Comparison of ENCODE assay signal across 1 cellular context in genomic region chr12:28130625-28131598, GRCh38.
TF ChIP-seq lines count a peak whose summit lies in the region.

No MANE protein-coding gene starts in this region.

TF ChIP-seq in K562, 482 proteins besides CTCF, POLR2A, EP300 and RAD21 (continued from another document and continues in another):
- TF ChIP-seq BCLAF1 (IDR thresholded peaks at IDR 0.05; ENCODE audit: borderline replicate concordance in 1 of 2, control insufficient read depth in 1 of 2, low read depth in 2 of 2, low read length in 1 of 2) (no peak), ZBTB26 (CRISPR knock-in tag; IDR thresholded peaks at IDR 0.05) (no peak), ZNF695 (CRISPR knock-in tag; IDR thresholded peaks at IDR 0.05) (no peak), ZNF280A (IDR thresholded peaks at IDR 0.05; ENCODE audit: low read depth, partially characterized antibody) (no peak), SMARCE1 (IDR thresholded peaks at IDR 0.05) (peak; percentile 94), PKNOX1 (IDR thresholded peaks at IDR 0.05) (0 out of 2 replicates have a peak, but pooled peaks have one; percentile 24), KDM1A (IDR thresholded peaks at IDR 0.05) (peak; percentile 71 to 82; a peak in 2 of 4 replicates), SIX5 (IDR thresholded peaks at IDR 0.05; ENCODE audit: borderline replicate concordance in 1 of 2, insufficient read depth in 1 of 2, low read depth in 1 of 2, low read length in 2 of 2) (no peak), TAF1 (IDR thresholded peaks at IDR 0.05; ENCODE audit: control insufficient read depth, extremely low read depth, insufficient read depth, low read length, severe bottlenecking) (peak; percentile 43), NR1H2 (CRISPR knock-in tag; IDR thresholded peaks at IDR 0.05) (no peak), PHF8 (IDR thresholded peaks at IDR 0.05; ENCODE audit: borderline replicate concordance, low read length) (no peak), MLX (CRISPR knock-in tag; conservative IDR thresholded peaks at IDR 0.05) (no peak), FOSL1 (tag; conservative IDR thresholded peaks at IDR 0.05) (peak; percentile 98), ZNF639 (CRISPR knock-in tag; conservative IDR thresholded peaks at IDR 0.05 in 1 of 2, IDR thresholded peaks at IDR 0.05 in 1 of 2) (peak in 1 of 2 experiments; percentile 83; a peak in 2 of 4 replicates), L3MBTL2 (IDR thresholded peaks at IDR 0.05) (peak; percentile 66; the same call in 1 of the 2 replicates), RCOR1 (IDR thresholded peaks at IDR 0.05; ENCODE audit: borderline replicate concordance in 1 of 2, low read depth in 2 of 2, low read length in 2 of 2) (peak; percentile 57 to 89; a peak in 2 of 4 replicates), THAP7 (CRISPR knock-in tag; IDR thresholded peaks at IDR 0.05) (no peak), DIDO1 (tag; IDR thresholded peaks at IDR 0.05; ENCODE audit: low read depth) (no peak), ARNT (IDR thresholded peaks at IDR 0.05) (peak; percentile 71 to 86), TAL1 (IDR thresholded peaks at IDR 0.05) (peak; percentile 64; the same call in 1 of the 2 replicates), CBX2 (IDR thresholded peaks at IDR 0.05; ENCODE audit: insufficient read depth, low read length, poor library complexity, severe bottlenecking) (no peak), BMI1 (IDR thresholded peaks at IDR 0.05; ENCODE audit: low read length) (no peak), ZNF740 (CRISPR knock-in tag; IDR thresholded peaks at IDR 0.05) (no peak), ZNF740 (tag; IDR thresholded peaks at IDR 0.05) (no peak), MECOM (CRISPR knock-in tag; IDR thresholded peaks at IDR 0.05) (no peak), TFAP4 (CRISPR knock-in tag; IDR thresholded peaks at IDR 0.05; ENCODE audit: borderline replicate concordance) (no peak), XRCC5 (IDR thresholded peaks at IDR 0.05; ENCODE audit: low read depth, low read length) (0 out of 2 replicates have a peak, but pooled peaks have one; percentile 22), GTF3C2 (IDR thresholded peaks at IDR 0.05; ENCODE audit: borderline replicate concordance, extremely low read depth, insufficient read length) (no peak), NFYB (IDR thresholded peaks at IDR 0.05; ENCODE audit: extremely low read depth, insufficient read length) (no peak), CBFA2T2 (conservative IDR thresholded peaks at IDR 0.05) (peak; percentile 76), PHB2 (IDR thresholded peaks at IDR 0.05; ENCODE audit: low read depth) (no peak), ZNF408 (CRISPR knock-in tag; IDR thresholded peaks at IDR 0.05; ENCODE audit: low read depth) (no peak), ELF1 (tag; IDR thresholded peaks at IDR 0.05) (no peak), SIN3A (IDR thresholded peaks at IDR 0.05; ENCODE audit: borderline replicate concordance in 2 of 2, control insufficient read depth in 1 of 2, low read depth in 2 of 2, low read length in 2 of 2) (no peak), ZNF174 (CRISPR knock-in tag; IDR thresholded peaks at IDR 0.05) (no peak), CREM (IDR thresholded peaks at IDR 0.05; ENCODE audit: low read depth) (peak; percentile 94), RFX1 (IDR thresholded peaks at IDR 0.05) (0 out of 2 replicates have a peak, but pooled peaks have one; percentile 6), JUNB (CRISPR knock-in tag; conservative IDR thresholded peaks at IDR 0.05) (no peak), ZHX1 (conservative IDR thresholded peaks at IDR 0.05; ENCODE audit: low read length) (no peak), NBN (IDR thresholded peaks at IDR 0.05; ENCODE audit: low read depth) (no peak; the same call in 1 of the 2 replicates), ZFX (CRISPR knock-in tag; IDR thresholded peaks at IDR 0.05) (peak; percentile 57), FUS (optimal IDR thresholded peaks at IDR 0.05; ENCODE audit: low read depth, low read length) (no peak), ZBTB34 (CRISPR knock-in tag; IDR thresholded peaks at IDR 0.05) (no peak), DACH1 (IDR thresholded peaks at IDR 0.05; ENCODE audit: partially characterized antibody) (no peak), ZFP36 (IDR thresholded peaks at IDR 0.05; ENCODE audit: low read depth, low read length, partially characterized antibody) (no peak)
